Comparison of ENCODE assay signal across 33 cellular contexts in the genomic region with DNA sequence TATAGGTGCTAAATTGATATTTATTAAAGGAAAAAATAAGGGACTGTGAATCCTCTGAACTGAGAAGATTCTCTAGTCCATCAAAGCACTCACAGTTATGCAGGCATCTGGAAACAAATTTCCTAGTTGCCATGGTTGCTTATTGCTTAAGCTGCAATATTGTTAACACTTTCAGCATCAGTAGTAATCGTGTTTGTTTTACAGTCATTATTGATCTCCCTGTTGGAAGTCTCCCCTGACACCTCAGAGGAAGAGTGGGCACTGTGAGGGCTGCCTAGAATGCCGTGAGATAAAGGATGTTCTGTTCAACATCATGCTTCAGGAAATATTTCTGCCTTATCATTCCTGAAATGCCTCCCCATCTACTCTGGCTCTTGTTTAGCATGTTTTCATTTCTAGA.
"Had no signal": no experiment of that assay in that cellular context is flagged by ENCODE, and none has a peak within 500 bp of the region (broad histone marks: within the 10 kb centered on the region; RNA-seq: fewer than 3 reads in every experiment).

No MANE protein-coding gene starts in this region.

- H3K27ac ChIP-seq: brain microvascular endothelial cell, KMS-11, PC-9, RWPE1, SJCRH30, VCaP had no signal

- H3K36me3 ChIP-seq: brain microvascular endothelial cell, SJCRH30 had no signal

- H3K4me3 ChIP-seq: PC-9, SJCRH30 had no signal

- DNase-seq: activated B cell treated with CpG ODN at 0.5 μM for 24 hours; activated CD4-positive, alpha-beta memory T cell treated with anti-CD3 and anti-CD28 coated beads for 36 hours; activated CD4-positive, alpha-beta T cell treated with anti-CD3 and anti-CD28 coated beads for 4 hours; activated CD4-positive, alpha-beta T cell treated with anti-CD3 and anti-CD28 coated beads, Interleukin-2, amount 50 U/mL, for 1 hour; activated CD4-positive, CD25-positive, alpha-beta regulatory T cell treated with anti-CD3 and anti-CD28 coated beads, Interleukin-2, amount 50 U/mL, for 72 hours; activated CD8-positive, alpha-beta memory T cell treated with anti-CD3 and anti-CD28 coated beads for 24 hours; activated CD8-positive, alpha-beta memory T cell treated with anti-CD3 and anti-CD28 coated beads, Interleukin-2, amount 10 ng/mL, durations not matched to agents 7 days and 5 days; activated CD8-positive, alpha-beta memory T cell treated with anti-CD3 and anti-CD28 coated beads, Interleukin-2, amount 50 U/mL, for 48 hours; activated effector memory CD4-positive, alpha-beta T cell treated with Interleukin-2 at 50 U/mL for 16 hours; activated naive CD4-positive, alpha-beta T cell treated with anti-CD3 and anti-CD28 coated beads, Interleukin-2, amount 10 ng/mL, durations not matched to agents 7 days and 5 days; activated naive CD8-positive, alpha-beta T cell treated with anti-CD3 and anti-CD28 coated beads, Interleukin-2, amount 50 U/mL, for 24 hours; activated T-cell treated with anti-CD3 and anti-CD28 coated beads, Interleukin-2, amount 50 U/mL, for 48 hours; anterior cingulate cortex; brain microvascular endothelial cell; MM.1S; MV-4-11; NCI-H1092; NCI-H187; NCI-H2029 treated with DMSO at 0.1 percent for 48 hours; NCI-H2107; NCI-H2171; NCI-H510A treated with DMSO at 0.1 percent for 48 hours; NCI-H526 treated with DMSO at 0.1 percent for 48 hours; PC-9; SHP77; SJCRH30; SW 1271; T-helper 1 cell; T-helper 2 cell; T-helper 9 cell had no signal

- ATAC-seq: activated CD8-positive, alpha-beta memory T cell treated with anti-CD3 and anti-CD28 coated beads, Interleukin-2, amount 10 ng/mL, durations not matched to agents 7 days and 5 days; activated naive CD8-positive, alpha-beta T cell treated with anti-CD3 and anti-CD28 coated beads, Interleukin-2, amount 50 U/mL, for 24 hours had no signal

- H3K27me3 ChIP-seq: brain microvascular endothelial cell, SJCRH30 had no signal

- H3K9me3 ChIP-seq: SJCRH30 had no signal
